In genomic region chr6:14053776-14054175, GRCh38 we compare ENCODE assay signal across 1 cellular context.
TF ChIP-seq lines count a peak whose summit lies in the region.

No MANE protein-coding gene starts in this region.

TF ChIP-seq in HepG2, 621 proteins besides CTCF, POLR2A, EP300 and RAD21 (continued from another document):
- TF ChIP-seq HMGXB3 (CRISPR knock-in tag; IDR thresholded peaks at IDR 0.05; ENCODE audit: borderline replicate concordance) (no peak), ZBTB38 (CRISPR knock-in tag; IDR thresholded peaks at IDR 0.05) (no peak)
TF ChIP-seq in HepG2: peak in this region for 1.
